Comparison of ENCODE assay signal across 25 cellular contexts in the genomic region with DNA sequence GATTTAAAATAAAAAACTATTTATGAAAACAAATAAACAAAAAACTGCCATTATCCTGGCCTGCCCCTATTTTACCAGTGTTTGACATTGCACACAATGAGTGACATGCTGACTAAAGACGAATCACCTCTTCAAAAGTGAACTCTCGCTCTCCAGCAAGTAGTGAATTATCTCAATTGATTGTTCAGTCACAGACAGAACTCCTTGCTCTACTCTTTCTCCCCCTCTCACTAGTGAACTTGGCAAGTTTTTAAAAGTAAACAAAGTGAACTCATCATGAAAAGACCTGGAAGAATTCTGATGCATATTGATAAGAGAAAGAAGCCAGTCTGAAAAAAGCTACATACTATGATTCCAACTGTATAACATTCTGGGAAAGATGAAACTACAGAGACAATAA. TPM values are rescaled to one million over a fixed set of nuclear protein-coding genes. Genes with fewer than 3 reads are reported as not detected.
DNase-seq lines count a peak whose midpoint lies in the region; ATAC-seq and TF ChIP-seq lines count a peak whose summit lies in the region.
"Had no signal": no experiment of that assay in that cellular context is flagged by ENCODE, and none has a peak within 500 bp of the region (broad histone marks: within the 10 kb centered on the region; RNA-seq: fewer than 3 reads in every experiment).

No MANE protein-coding gene starts in this region.

- no peaks in the 10 kb centered on the region for H4K20me1 ChIP-seq in PC-9 (ENCODE audit: insufficient read depth)

- peak overlapping the region; percentile 7 for H3K4me3 Mint-ChIP-seq in endothelial cell (ENCODE audit: unreplicated experiment)
- H3K4me3 Mint-ChIP-seq: effector memory CD8-positive, alpha-beta T cell; GM23338; stimulated activated naive B cell treated with anti-CD40 and anti-IgM and Interleukin-4, amounts not matched to agents 10 μg/mL and 1 μg/mL and 100 μg/mL, for 72 hours; T-helper 2 cell treated with Interferon-gamma antibody and Interleukin-4, amounts not matched to agents 5 μg/mL and 100 μg/mL, for 36 hours had no signal

- peaks cover 11% of the 10 kb centered on the region; the same call in 1 of the 2 replicates for H3K4me1 ChIP-seq in PC-9 (replicated peaks; ENCODE audit: insufficient read depth)

- DNase-seq in EH (ENCODE audit: low read depth) (peak; percentile 45), PC-9 (peak in 1 of 2 experiments; percentile 46), endothelial cell (ENCODE audit: low spot score) (no peak), NCI-H2081 treated with DMSO at 0.1 percent for 48 hours (lab: John Stamatoyannopoulos, UW) (no peak)
- no peak for DNase-seq in stimulated activated CD4-positive, alpha-beta T cell treated with anti-CD3 and anti-CD28 coated beads, Interleukin-2, amount 100 ng/mL, for 48 hours
- DNase-seq: activated CD4-positive, alpha-beta T cell treated with anti-CD3 and anti-CD28 coated beads for 48 hours; activated naive CD4-positive, alpha-beta T cell treated with Interleukin-2 at 50 U/mL for 16 hours; activated T-cell treated with anti-CD3 and anti-CD28 coated beads, Interleukin-2, amount 50 U/mL, for 48 hours; amygdala; C1 segment of cervical spinal cord; effector memory CD8-positive, alpha-beta T cell; esophagus squamous epithelium; left colon; NCI-H1105; NCI-H187 treated with DMSO at 0.1 percent for 48 hours; NCI-H69; stimulated activated CD4-positive, alpha-beta T cell treated with anti-CD3 and anti-CD28 coated beads, Interleukin-4, amount 100 ng/mL, for 4 hours; stimulated activated naive B cell treated with anti-CD40 and anti-IgM and Interleukin-4, amounts not matched to agents 10 μg/mL and 1 μg/mL and 100 μg/mL, for 72 hours had no signal

- H3K27ac ChIP-seq in 22Rv1 = peak overlapping the region; percentile 19
- H3K27ac ChIP-seq in PC-9 = peak overlapping the region; percentile 23
- H3K27ac ChIP-seq: coronary artery, esophagus squamous epithelium had no signal

- H3F3A ChIP-seq in PC-9 (ENCODE audit: insufficient read depth, low read depth) = peaks cover 56% of the 10 kb centered on the region

- CTCF ChIA-PET in PC-9 (lab: Charles Lee) = interaction anchor here (0.7 kb wide), 1 partner anchor 753 kb away, joined by 14 read pairs; no protein-coding TSS in a partner anchor

- H3K9me3 Mint-ChIP-seq in endothelial cell (ENCODE audit: unreplicated experiment) = peaks cover 6% of the 10 kb centered on the region
- H3K9me3 Mint-ChIP-seq: effector memory CD8-positive, alpha-beta T cell; T-helper 2 cell treated with Interferon-gamma antibody and Interleukin-4, amounts not matched to agents 5 μg/mL and 100 μg/mL, for 36 hours had no signal

- H2AFZ ChIP-seq in PC-9 = no peak overlapping the region
- H2AFZ ChIP-seq: GM23338 had no signal

- H3K27me3 ChIP-seq in PC-9 (ENCODE audit: insufficient read depth, low read depth) = no peaks in the 10 kb centered on the region
- H3K27me3 ChIP-seq: esophagus squamous epithelium had no signal

- H3K27ac Mint-ChIP-seq in endothelial cell (ENCODE audit: unreplicated experiment) = no peak overlapping the region
- H3K27ac Mint-ChIP-seq: effector memory CD8-positive, alpha-beta T cell; GM23338; stimulated activated naive B cell treated with anti-CD40 and anti-IgM and Interleukin-4, amounts not matched to agents 10 μg/mL and 1 μg/mL and 100 μg/mL, for 72 hours; T-helper 2 cell treated with Interferon-gamma antibody and Interleukin-4, amounts not matched to agents 5 μg/mL and 100 μg/mL, for 36 hours had no signal

- peaks cover 5% of the 10 kb centered on the region for H3K4me1 Mint-ChIP-seq in endothelial cell (ENCODE audit: unreplicated experiment)

- TF ChIP-seq CTCF in 22Rv1 (IDR thresholded peaks at IDR 0.05) = no peak
- TF ChIP-seq CTCF in PC-9 (conservative IDR thresholded peaks at IDR 0.05) = no peak
- TF ChIP-seq CTCF in endothelial cell (IDR thresholded peaks at IDR 0.05; ENCODE audit: unreplicated experiment) = no peak

- H3K36me3 ChIP-seq in PC-9 (ENCODE audit: low read depth) = peaks cover 33% of the 10 kb centered on the region

- H3K79me2 ChIP-seq in PC-9 (ENCODE audit: low read depth) = peaks cover 15% of the 10 kb centered on the region

- H3K9me2 ChIP-seq in PC-9 (ENCODE audit: insufficient read depth) = no peaks in the 10 kb centered on the region

- no peak overlapping the region for H3K4me2 ChIP-seq in PC-9
- H3K4me2 ChIP-seq: GM23338 had no signal

- no peak overlapping the region for H3K4me3 ChIP-seq in PC-9
- H3K4me3 ChIP-seq: coronary artery, esophagus squamous epithelium, GM23338 had no signal

- no peaks in the 10 kb centered on the region for H3K27me3 Mint-ChIP-seq in endothelial cell (ENCODE audit: unreplicated experiment)
- H3K27me3 Mint-ChIP-seq: effector memory CD8-positive, alpha-beta T cell; stimulated activated naive B cell treated with anti-CD40 and anti-IgM and Interleukin-4, amounts not matched to agents 10 μg/mL and 1 μg/mL and 100 μg/mL, for 72 hours had no signal

- POLR2A ChIA-PET in PC-9 (lab: Charles Lee; ENCODE audit: unreplicated experiment) = interaction anchor here (0.6 to 0.7 kb wide), 2 partner anchors 22 to 34 kb away, joined by 3 to 5 read pairs; no protein-coding TSS in a partner anchor

- no TSS peak for BruUV-seq in PC-9 (replicated peaks; lab: Mats Ljungman, UMichigan)

- ATAC-seq in GM19452 (IDR thresholded peaks at IDR 0.05; ENCODE audit: unreplicated experiment) (no peak), HG03442 (IDR thresholded peaks at IDR 0.05; ENCODE audit: unreplicated experiment) (no peak)
- ATAC-seq: effector memory CD8-positive, alpha-beta T cell; GM23338; left colon; sciatic nerve; stimulated activated naive B cell treated with anti-CD40 and anti-IgM and Interleukin-4, amounts not matched to agents 10 μg/mL and 1 μg/mL and 100 μg/mL, for 72 hours had no signal

- peaks cover 4% of the 10 kb centered on the region; the same call in 1 of the 2 replicates for H3K9me3 ChIP-seq in PC-9 (ENCODE audit: insufficient read depth, low read depth)
- H3K9me3 ChIP-seq: esophagus squamous epithelium had no signal

- intact Hi-C loops in PC-9 (cut with micrococcal nuclease; ENCODE audit: unreplicated experiment) = no loop called here

- H3K36me3 Mint-ChIP-seq in endothelial cell (ENCODE audit: low read depth, unreplicated experiment) = peaks cover 35% of the 10 kb centered on the region

RNA-seq across cellular contexts. Expression of a gene that starts 4.7 kb away (rescaled TPM):
- 20.7 and 23.3 TPM in 2 replicates for total RNA-seq in PC-9 (2021)
- 37.7 TPM for total RNA-seq in endothelial cell (ENCODE audit: unreplicated experiment)

RNA-seq across cellular contexts. Expression of a gene that starts 12.3 kb away (rescaled TPM):
- total RNA-seq in PC-9 (2021) = 30.4 and 32.0 TPM in 2 replicates
- 33.6 TPM for total RNA-seq in endothelial cell (ENCODE audit: unreplicated experiment)
